29 cellular contexts compared by ENCODE assay signal in the genomic region with DNA sequence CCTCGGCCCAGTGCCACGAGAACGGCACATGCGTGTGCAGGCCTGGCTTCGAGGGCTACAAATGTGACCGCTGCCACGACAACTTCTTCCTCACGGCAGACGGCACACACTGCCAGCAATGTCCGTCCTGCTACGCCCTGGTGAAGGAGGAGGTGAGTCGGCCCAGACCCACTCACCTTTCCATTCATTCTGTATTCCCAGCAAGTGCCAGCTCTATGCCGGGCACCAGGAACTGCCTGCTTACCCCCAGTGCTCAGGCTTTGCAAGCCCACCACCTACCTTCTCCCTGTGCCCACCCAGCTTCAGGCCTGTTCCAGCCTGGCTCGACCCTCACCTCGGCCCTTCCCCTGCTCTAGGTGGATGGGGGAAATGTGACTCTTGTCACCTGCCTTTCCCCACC. TPM values are rescaled to one million over a fixed set of nuclear protein-coding genes. Genes with fewer than 3 reads are reported as not detected.
A peak's percentile ranks its signal among the peaks of the same experiment; 100 is the strongest.
DNase-seq lines count a peak whose midpoint lies in the region; ATAC-seq, FAIRE-seq and TF ChIP-seq lines count a peak whose summit lies in the region.
"Had no signal": no experiment of that assay in that cellular context is flagged by ENCODE, and none has a peak within 500 bp of the region (broad histone marks: within the 10 kb centered on the region; RNA-seq: fewer than 3 reads in every experiment).

No MANE protein-coding gene starts in this region.

- peak overlapping the region in 2 of 3 experiments; percentile 39 to 85; a peak in 2 of 7 replicates for H3K27ac Mint-ChIP-seq in H9
- H3K27ac Mint-ChIP-seq in endodermal cell: peak overlapping the region; percentile 48
- H3K27ac Mint-ChIP-seq: CD14-positive monocyte; CD4-positive, alpha-beta memory T cell; CD4-positive, CD25-positive, alpha-beta regulatory T cell; CD8-positive, alpha-beta memory T cell had no signal

- H2BK12ac ChIP-seq in H9 (ENCODE audit: insufficient read length, low read depth, low read length): no peak overlapping the region

- H2BK5ac ChIP-seq in H9 (ENCODE audit: insufficient read length, low read length): no peak overlapping the region

- no peaks in the 10 kb centered on the region for H3K9me3 ChIP-seq in H9 (ENCODE audit: control insufficient read depth, low read depth, low read length)
- no peaks in the 10 kb centered on the region for H3K9me3 ChIP-seq in K562 (replicated peaks; ENCODE audit: control insufficient read depth, insufficient read depth, low read depth, low read length)
- no peaks in the 10 kb centered on the region for H3K9me3 ChIP-seq in endodermal cell (ENCODE audit: control insufficient read depth, low read length)
- no peaks in the 10 kb centered on the region for H3K9me3 ChIP-seq in osteoblast (ENCODE audit: low read depth, low read length)
- H3K9me3 ChIP-seq: BE2C, BLaER1 had no signal

- H3K4me1 Mint-ChIP-seq in H9: 0 out of 4 replicates have a peak, but pooled peaks cover 0 to 4% of the 10 kb centered on the region in 2 experiments
- H3K4me1 Mint-ChIP-seq in endodermal cell: no peaks in the 10 kb centered on the region
- H3K4me1 Mint-ChIP-seq: CD14-positive monocyte; CD4-positive, alpha-beta memory T cell; CD4-positive, CD25-positive, alpha-beta regulatory T cell; CD8-positive, alpha-beta memory T cell had no signal

- no peak overlapping the region for H4K5ac ChIP-seq in H9 (ENCODE audit: insufficient read length, low read depth, low read length)

- H2AFZ ChIP-seq in H9 (ENCODE audit: low read length) (no peak overlapping the region), K562 (ENCODE audit: low read depth, low read length) (no peak overlapping the region), osteoblast (ENCODE audit: low read length) (no peak overlapping the region)

- H3K27me3 ChIP-seq in H9 (ENCODE audit: insufficient read depth, low read length) (no peaks in the 10 kb centered on the region), K562 (ENCODE audit: control insufficient read depth in 2 of 2, insufficient read depth in 2 of 2, low read length in 2 of 2) (peaks cover 91 to 97% of the 10 kb centered on the region in 2 experiments), endodermal cell (ENCODE audit: control insufficient read depth, insufficient read depth, low read length, poor library complexity, severe bottlenecking) (no peaks in the 10 kb centered on the region), osteoblast (ENCODE audit: insufficient read depth, low read length) (peaks cover 13% of the 10 kb centered on the region)
- H3K27me3 ChIP-seq: BE2C, BLaER1 had no signal

- no peak for TF ChIP-seq POLR2A in K562 (conservative IDR thresholded peaks at IDR 0.05)

- no peak overlapping the region for H2BK120ac ChIP-seq in H9 (ENCODE audit: low read depth, low read length, poor library complexity, severe bottlenecking)

- H2BK20ac ChIP-seq in H9 (ENCODE audit: low read depth, low read length, poor library complexity, severe bottlenecking): no peak overlapping the region

- no peaks in the 10 kb centered on the region for H3K23me2 ChIP-seq in H9 (ENCODE audit: insufficient read length, low read depth, low read length, poor library complexity, severe bottlenecking)

- no peak overlapping the region for H4K91ac ChIP-seq in H9 (ENCODE audit: insufficient read length, low read depth, low read length)

- ATAC-seq in K562 (no peak), HG03571 (IDR thresholded peaks at IDR 0.05; ENCODE audit: unreplicated experiment) (no peak), esophagus mucosa (no peak)
- ATAC-seq: GM12878 had no signal

- H3K18ac ChIP-seq in H9 (ENCODE audit: insufficient read length, low read depth, low read length): no peak overlapping the region

- peaks cover 8% of the 10 kb centered on the region for H3K9me1 ChIP-seq in K562 (ENCODE audit: control insufficient read depth, insufficient read depth, low read length)

- FAIRE-seq in K562 (lab: Jason Lieb, UNC): no peak
- FAIRE-seq: A204.1, GM12878, GM12892, GM18507 had no signal

- H3K79me2 ChIP-seq in H9 (ENCODE audit: insufficient read depth, low read length) (no peaks in the 10 kb centered on the region), K562 (ENCODE audit: control insufficient read depth, insufficient read depth, low read length) (no peaks in the 10 kb centered on the region), osteoblast (ENCODE audit: insufficient read depth, low read length) (no peaks in the 10 kb centered on the region)

- POLR2A ChIA-PET in K562 (lab: Yijun Ruan, JAX): interaction anchor here (0.7 to 99.3 kb wide), 4 partner anchors 1 to 212 kb away, joined by 3 to 3336 read pairs (median 1670); a partner anchor contains a TSS

- no CpG with 5 or more reads among the region's 15 CpGs for WGBS in H9 (ENCODE audit: extremely low coverage, insufficient read length, low lambda C conversion rate)
- 3% methylated on average over 15 of the region's 15 CpGs for WGBS in K562 (ENCODE audit: insufficient coverage, low coverage, missing lambda C conversion rate)
- WGBS in endodermal cell (ENCODE audit: insufficient coverage in 1 of 2, insufficient read length in 1 of 2), 2 experiments: 93% methylated on average over 11 to 15 of the region's 15 CpGs

- H3K4ac ChIP-seq in H9 (ENCODE audit: low read depth, low read length): no peak overlapping the region

- no peak overlapping the region for H3T11ph ChIP-seq in H9 (ENCODE audit: low read length)

- no peak for DNase-seq in H9
- peak in 1 of 4 experiments; percentile 60 for DNase-seq in K562 (ENCODE audit: extremely low read depth in 1 of 4, low spot score in 3 of 4)
- DNase-seq in endodermal cell: no peak
- DNase-seq in osteoblast (ENCODE audit: insufficient read length, low spot score, missing footprints): peak; percentile 62
- no peak for DNase-seq in iPS-NIHi11 (ENCODE audit: low spot score)
- DNase-seq in NCI-H146 (lab: John Stamatoyannopoulos, UW): no peak
- DNase-seq: 8988T; ACHN; BE2C; C1 segment of cervical spinal cord; CD4-positive, alpha-beta memory T cell; CD4-positive, CD25-positive, alpha-beta regulatory T cell; CD8-positive, alpha-beta memory T cell; COR-L47; DMS 273 treated with DMSO at 0.1 percent for 48 hours; DMS153; DMS53; DMS79; DND-41; EL; GDM1 had no signal

- H3K27ac ChIP-seq in H9 (ENCODE audit: insufficient read length, low read depth, low read length) (no peak overlapping the region), K562 (ENCODE audit: extremely low read depth, low read depth, low read length) (no peak overlapping the region), endodermal cell (ENCODE audit: low read depth, low read length) (no peak overlapping the region), osteoblast (ENCODE audit: low read depth, low read length) (no peak overlapping the region)
- H3K27ac ChIP-seq: BLaER1 had no signal

- intact Hi-C loops in K562 (cut with micrococcal nuclease): no loop called here

- no peak overlapping the region for H3K56ac ChIP-seq in H9 (ENCODE audit: insufficient read length, low read depth, low read length)

- TF ChIP-seq EP300 in K562 (IDR thresholded peaks at IDR 0.05; ENCODE audit: low read length): no peak

- CTCF ChIA-PET in K562 (lab: Yijun Ruan, JAX; ENCODE audit: low intra/inter-chr PET ratio): no interaction called here

- H3K4me3 Mint-ChIP-seq in H9 (no peak overlapping the region), endodermal cell (no peak overlapping the region)
- H3K4me3 Mint-ChIP-seq: CD14-positive monocyte; CD4-positive, alpha-beta memory T cell; CD4-positive, CD25-positive, alpha-beta regulatory T cell; CD8-positive, alpha-beta memory T cell had no signal

- BruUV-seq in K562 (replicated peaks; lab: Mats Ljungman, UMichigan): no TSS peak

- H3K9me3 Mint-ChIP-seq in H9 (no peaks in the 10 kb centered on the region; a peak in 2 of 5 replicates), endodermal cell (no peaks in the 10 kb centered on the region)
- H3K9me3 Mint-ChIP-seq: CD14-positive monocyte; CD4-positive, alpha-beta memory T cell had no signal

- H3K36me3 ChIP-seq in K562 (ENCODE audit: control insufficient read depth, insufficient read depth, low read length): no peaks in the 10 kb centered on the region
- H3K36me3 ChIP-seq in endodermal cell (ENCODE audit: control insufficient read depth, insufficient read depth, low read length): no peaks in the 10 kb centered on the region
- no peaks in the 10 kb centered on the region for H3K36me3 ChIP-seq in osteoblast (ENCODE audit: insufficient read depth, low read length)
- H3K36me3 ChIP-seq: BE2C, BLaER1 had no signal

- TF ChIP-seq CTCF in H9 (conservative IDR thresholded peaks at IDR 0.05) (no peak), K562 (IDR thresholded peaks at IDR 0.05 in 2 of 3, conservative IDR thresholded peaks at IDR 0.05 in 1 of 3; ENCODE audit: insufficient read depth in 2 of 3, low read depth in 1 of 3, low read length in 3 of 3) (no peak), endodermal cell (conservative IDR thresholded peaks at IDR 0.05) (no peak), osteoblast (IDR thresholded peaks at IDR 0.05; ENCODE audit: extremely low read depth, low read depth, low read length) (no peak)

- TF ChIP-seq RAD21 in K562 (CRISPR knock-in tag; conservative IDR thresholded peaks at IDR 0.05 in 1 of 2, IDR thresholded peaks at IDR 0.05 in 1 of 2): no peak

- no peak overlapping the region for H3K4me2 ChIP-seq in H9 (ENCODE audit: insufficient read depth, insufficient read length, low read length)
- no peak overlapping the region for H3K4me2 ChIP-seq in K562 (ENCODE audit: insufficient read depth, low read length)
- H3K4me2 ChIP-seq in osteoblast (ENCODE audit: insufficient read depth, low read length): no peak overlapping the region
- H3K4me2 ChIP-seq: BLaER1 had no signal

- in situ Hi-C loops in K562 (cut with MboI): no loop called here

- H3K27me3 Mint-ChIP-seq in H9 (ENCODE audit: low read depth) (no peaks in the 10 kb centered on the region), endodermal cell (ENCODE audit: insufficient read depth) (no peaks in the 10 kb centered on the region)
- H3K27me3 Mint-ChIP-seq: CD4-positive, CD25-positive, alpha-beta regulatory T cell had no signal

- no peak overlapping the region for H3K14ac ChIP-seq in H9 (ENCODE audit: insufficient read depth, low read length)

- no peaks in the 10 kb centered on the region for H3K79me1 ChIP-seq in H9 (ENCODE audit: insufficient read depth, low read depth, low read length, poor library complexity, severe bottlenecking)

- no peak overlapping the region for H3K23ac ChIP-seq in H9 (ENCODE audit: insufficient read length, low read depth, low read length)

- H3K4me3 ChIP-seq in K562 (no peak overlapping the region), endodermal cell (ENCODE audit: low read length) (no peak overlapping the region), osteoblast (ENCODE audit: insufficient read depth, low read length) (no peak overlapping the region)
- H3K4me3 ChIP-seq: BLaER1, GM12878 had no signal

- no peaks in the 10 kb centered on the region for H3K4me1 ChIP-seq in H9 (ENCODE audit: insufficient read depth, low read length)
- peaks cover 0 to 32% of the 10 kb centered on the region in 2 experiments; a peak in 1 of 5 replicates for H3K4me1 ChIP-seq in K562 (replicated peaks in 1 of 2; ENCODE audit: control insufficient read depth in 2 of 2, insufficient read depth in 2 of 2, low read length in 2 of 2)
- H3K4me1 ChIP-seq in endodermal cell (ENCODE audit: control insufficient read depth, insufficient read depth, low read length): no peaks in the 10 kb centered on the region
- H3K4me1 ChIP-seq in osteoblast (ENCODE audit: insufficient read depth, low read length): no peaks in the 10 kb centered on the region
- H3K4me1 ChIP-seq: BE2C, BLaER1 had no signal

- no peak overlapping the region for H2BK15ac ChIP-seq in H9 (ENCODE audit: low read depth, low read length)

- H3K9ac ChIP-seq in H9 (ENCODE audit: extremely low read depth, insufficient read length, low read length) (no peak overlapping the region), K562 (ENCODE audit: insufficient read depth in 1 of 2, low read depth in 2 of 2, low read length in 2 of 2) (peak overlapping the region in 1 of 2 experiments; percentile 29; a peak in 2 of 4 replicates), endodermal cell (ENCODE audit: extremely low read depth, low read length, poor library complexity, severe bottlenecking) (no peak overlapping the region)
- H3K9ac ChIP-seq: BLaER1 had no signal

- H4K20me1 ChIP-seq in H9 (ENCODE audit: control insufficient read depth, insufficient read depth, insufficient read length) (no peaks in the 10 kb centered on the region), K562 (replicated peaks; ENCODE audit: control insufficient read depth, insufficient read depth, low read length) (peaks cover 72% of the 10 kb centered on the region), osteoblast (ENCODE audit: insufficient read depth, low read length) (no peaks in the 10 kb centered on the region)
- H4K20me1 ChIP-seq: BLaER1 had no signal

- H4K8ac ChIP-seq in H9 (replicated peaks; ENCODE audit: insufficient read length, low read depth, low read length): no peak overlapping the region

- H2AK5ac ChIP-seq in H9 (ENCODE audit: insufficient read length, low read length): no peak overlapping the region

- peaks cover 0 to 9% (median 3%) of the 10 kb centered on the region in 3 experiments; a peak in 3 of 7 replicates for H3K36me3 Mint-ChIP-seq in H9 (ENCODE audit: insufficient read depth in 1 of 3, low read depth in 3 of 3)
- H3K36me3 Mint-ChIP-seq in endodermal cell (ENCODE audit: low read depth): peaks cover 33% of the 10 kb centered on the region
- H3K36me3 Mint-ChIP-seq: CD14-positive monocyte; CD4-positive, alpha-beta memory T cell; CD8-positive, alpha-beta memory T cell had no signal

RNA-seq across cellular contexts. Expression of a gene that starts 26.6 kb away (rescaled TPM):
- total RNA-seq in H9 (2021): 122 and 126 TPM in 2 replicates
- total RNA-seq in K562 (2011; cell fraction: chromatin; rRNA removed; ENCODE audit: low replicate concordance): 2.2 and 5.3 TPM in 2 replicates
- 2.8 and 4.3 TPM in 2 replicates for total RNA-seq in K562 (2011; cell fraction: nucleolus; rRNA removed)
- 4.3 and 5.2 TPM in 2 replicates for total RNA-seq in K562 (2011; cell fraction: nucleoplasm; rRNA removed)
- 0.86 and 1.1 TPM in 2 replicates for total RNA-seq in K562 (2014; rRNA removed)
- 1.3 and 1.5 TPM in 2 replicates for total RNA-seq in K562 (2014; rRNA removed; fragmentation: Illumina TruSeq; extraction: Trizol)
- total RNA-seq in K562 (2015; rRNA removed; fragmentation: Illumina TruSeq; extraction: Trizol): 0.68 and 0.76 TPM in 2 replicates
- total RNA-seq in K562 (2021): 1.7 and 2.0 TPM in 2 replicates
- 5.9 and 9.1 TPM in 2 replicates for polyA plus RNA-seq in K562 (2011; rRNA removed)
- polyA plus RNA-seq in K562 (2011; cell fraction: cytosol; rRNA removed): 4.5 and 4.9 TPM in 2 replicates
- 3.3 and 4.2 TPM in 2 replicates for polyA plus RNA-seq in K562 (2011; cell fraction: nucleus; rRNA removed)
- polyA plus RNA-seq in K562 (2012): 2.7 and 2.8 TPM in 2 replicates
- 2.3 and 2.6 TPM in 2 replicates for polyA plus RNA-seq in K562 (2014; fragmentation: Illumina TruSeq; extraction: Trizol)
- polyA plus RNA-seq in K562 (2014; fragmentation: Nextera tagmentation; extraction: Ambion mirVana): under 1 TPM; 0.34 to 0.77 TPM
- 1.6 TPM in 2 replicates for polyA plus RNA-seq in K562 (2014; rRNA removed)
- polyA minus RNA-seq in K562 (2011; rRNA and poly(A)+ RNA removed): 6.6 and 8.9 TPM in 2 replicates
- polyA minus RNA-seq in K562 (2011; cell fraction: cytosol; rRNA and poly(A)+ RNA removed): 1.5 and 4.4 TPM in 2 replicates
- 1.1 and 1.9 TPM in 2 replicates for polyA minus RNA-seq in K562 (2011; cell fraction: nucleus; rRNA and poly(A)+ RNA removed)
- 100 to 1,000 TPM in 1 of 2 donors, 10 to 100 TPM in 1; 93.4 to 117 TPM for total RNA-seq in endodermal cell
- 77.0 TPM for polyA plus RNA-seq in endodermal cell (2013, experiment 1 of 2)
- polyA plus RNA-seq in endodermal cell (2013, experiment 2 of 2): 73.0 TPM
- total RNA-seq in osteoblast: under 0.01 TPM in 1 of 2 replicates, not detected in the other
- 63.3 TPM for total RNA-seq in esophagus mucosa
- polyA plus RNA-seq: CD14-positive monocyte; CD4-positive, alpha-beta memory T cell; CD4-positive, CD25-positive, alpha-beta regulatory T cell; CD8-positive, alpha-beta memory T cell had no signal

RNA-seq across cellular contexts. Expression of a gene that starts 55.7 kb away (rescaled TPM):
- total RNA-seq in H9 (2021) (47.2 and 53.8 TPM in 2 replicates), K562 (2014; rRNA removed) (62.4 and 102 TPM in 2 replicates), K562 (2014; rRNA removed; fragmentation: Illumina TruSeq; extraction: Trizol) (123 and 134 TPM in 2 replicates), K562 (2015; rRNA removed; fragmentation: Illumina TruSeq; extraction: Trizol) (133 and 136 TPM in 2 replicates), K562 (2021) (332 and 336 TPM in 2 replicates), endodermal cell (10 to 100 TPM; 56.7 to 59.9 TPM), osteoblast (15.0 and 17.7 TPM in 2 replicates), esophagus mucosa (40.5 TPM)
- 1,024 and 1,416 TPM in 2 replicates for total RNA-seq in K562 (2011; cell fraction: chromatin; rRNA removed; ENCODE audit: low replicate concordance)
- total RNA-seq in K562 (2011; cell fraction: nucleolus; rRNA removed): 573 and 642 TPM in 2 replicates
- total RNA-seq in K562 (2011; cell fraction: nucleoplasm; rRNA removed): 885 and 1,103 TPM in 2 replicates
- polyA plus RNA-seq in K562 (2011; rRNA removed) (56.9 and 113 TPM in 2 replicates), K562 (2014; fragmentation: Illumina TruSeq; extraction: Trizol) (207 and 246 TPM in 2 replicates), K562 (2014; fragmentation: Nextera tagmentation; extraction: Ambion mirVana) (10 to 100 TPM; 78.9 to 81.6 TPM), K562 (2014; rRNA removed) (97.1 and 106 TPM in 2 replicates)
- polyA plus RNA-seq in K562 (2011; cell fraction: cytosol; rRNA removed): 104 and 108 TPM in 2 replicates
- 257 and 304 TPM in 2 replicates for polyA plus RNA-seq in K562 (2011; cell fraction: nucleus; rRNA removed)
- 133 and 153 TPM in 2 replicates for polyA plus RNA-seq in K562 (2012)
- 271 and 342 TPM in 2 replicates for polyA minus RNA-seq in K562 (2011; rRNA and poly(A)+ RNA removed)
- 256 and 329 TPM in 2 replicates for polyA minus RNA-seq in K562 (2011; cell fraction: cytosol; rRNA and poly(A)+ RNA removed)
- 324 and 515 TPM in 2 replicates for polyA minus RNA-seq in K562 (2011; cell fraction: nucleus; rRNA and poly(A)+ RNA removed)
- 27.4 TPM for polyA plus RNA-seq in endodermal cell (2013, experiment 1 of 2)
- 25.6 TPM for polyA plus RNA-seq in endodermal cell (2013, experiment 2 of 2)

Comparison
In these comparisons a context has a peak if more than half of its experiments do, and no peak if none do; other contexts are left out.
1. RNA of a gene that starts 26.6 kb away (total RNA-seq): 122 to 126 TPM in H9, 93.4 to 117 TPM in endodermal cell and 63.3 TPM in esophagus mucosa (single experiment); 0.68 to 5.3 TPM in K562 and under 0.01 TPM in osteoblast; every median in the first group is over 10 times any median in the second.